ENCODE assay signal across 8 cellular contexts in genomic region chr2:87439600-87440183, GRCh38.
A peak's percentile ranks its signal among the peaks of the same experiment; 100 is the strongest.
DNase-seq lines count a peak whose midpoint lies in the region; ATAC-seq, FAIRE-seq and TF ChIP-seq lines count a peak whose summit lies in the region.
"Not testable (repeated sequence)": the region's sequence is repeated elsewhere in the genome, so short reads cannot be mapped to it uniquely, and the experiment has no call there.

No MANE protein-coding gene starts in this region.

- TF ChIP-seq CTCF in AG10803 (conservative IDR thresholded peaks at IDR 0.05; ENCODE audit: low read length) (0 out of 2 replicates have a peak, but pooled peaks have one; percentile 3), epithelial cell of proximal tubule (conservative IDR thresholded peaks at IDR 0.05; ENCODE audit: low read depth, low read length) (peak; percentile 3)
- TF ChIP-seq CTCF in GM23338 (conservative IDR thresholded peaks at IDR 0.05; ENCODE audit: low read depth in 2 of 2); SK-N-SH (IDR thresholded peaks at IDR 0.05); GM12878 (IDR thresholded peaks at IDR 0.05 in 2 of 3, conservative IDR thresholded peaks at IDR 0.05 in 1 of 3; ENCODE audit: control insufficient read depth in 2 of 3, extremely low read depth in 1 of 3, insufficient read depth in 1 of 3, low read depth in 3 of 3, low read length in 3 of 3); right lobe of liver (IDR thresholded peaks at IDR 0.05); omental fat pad (IDR thresholded peaks at IDR 0.05): not testable (repeated sequence)

- FAIRE-seq in GM12878 (lab: Jason Lieb, UNC): not testable (repeated sequence)

- not testable (repeated sequence) for TF ChIP-seq POLR2A in GM12878 (IDR thresholded peaks at IDR 0.05; ENCODE audit: low read depth, low read length); right lobe of liver (IDR thresholded peaks at IDR 0.05)

- CTCF ChIA-PET in SK-N-SH (lab: Yijun Ruan, JAX); GM12878 (lab: Yijun Ruan, JAX): not testable (repeated sequence)

- not testable (repeated sequence) for H4K20me1 ChIP-seq in GM23338 (replicated peaks; ENCODE audit: insufficient read depth); SK-N-SH (ENCODE audit: insufficient read depth); GM12878 (ENCODE audit: control insufficient read depth, insufficient read depth)

- RAD21 ChIA-PET in GM12878 (lab: Charles Lee; ENCODE audit: unreplicated experiment): not testable (repeated sequence)

- not testable (repeated sequence) for TF ChIP-seq EP300 in SK-N-SH (IDR thresholded peaks at IDR 0.05; ENCODE audit: borderline replicate concordance in 1 of 2, low read depth in 1 of 2, low read length in 1 of 2); GM12878 (IDR thresholded peaks at IDR 0.05; ENCODE audit: borderline replicate concordance in 1 of 2, control insufficient read depth in 1 of 2, low read depth in 2 of 2, low read length in 2 of 2)

- H3K79me2 ChIP-seq in GM23338 (replicated peaks; ENCODE audit: insufficient read depth); SK-N-SH (ENCODE audit: insufficient read depth); GM12878 (ENCODE audit: control insufficient read depth, insufficient read depth, low read length): not testable (repeated sequence)

- H2AFZ ChIP-seq in GM23338; SK-N-SH (ENCODE audit: low read depth); GM12878 (ENCODE audit: control insufficient read depth, low read depth, low read length): not testable (repeated sequence)

- 81% methylated on average over 6 of the region's 7 CpGs for WGBS in SK-N-SH (ENCODE audit: low lambda C conversion rate)
- 33% methylated on average over 7 of the region's 7 CpGs for WGBS in GM12878 (ENCODE audit: insufficient coverage, insufficient replicate concordance, low lambda C conversion rate, missing lambda C conversion rate)
- WGBS in right lobe of liver (ENCODE audit: insufficient coverage, low coverage, low lambda C conversion rate, missing lambda C conversion rate): 60% methylated on average over 2 of the region's 7 CpGs

- not testable (repeated sequence) for H3K4me1 Mint-ChIP-seq in GM23338

- H3K4me1 ChIP-seq in GM23338 (ENCODE audit: insufficient read depth); GM12878 (ENCODE audit: control insufficient read depth, insufficient read depth, low read length); right lobe of liver: not testable (repeated sequence)
- peaks cover 0 to 15% of the 10 kb centered on the region in 2 experiments; a peak in 1 of 4 replicates for H3K4me1 ChIP-seq in SK-N-SH (ENCODE audit: control insufficient read depth in 1 of 2, insufficient read depth in 2 of 2, low read depth in 1 of 2, low read length in 1 of 2)

- TF ChIP-seq RAD21 in SK-N-SH (IDR thresholded peaks at IDR 0.05; ENCODE audit: low read length): 0 out of 2 replicates have a peak, but pooled peaks have one; percentile 5
- TF ChIP-seq RAD21 in GM12878 (IDR thresholded peaks at IDR 0.05; ENCODE audit: insufficient read depth, low read depth, low read length): not testable (repeated sequence)

- not testable (repeated sequence) for H3K36me3 Mint-ChIP-seq in GM23338 (ENCODE audit: low read depth)

- not testable (repeated sequence) for DNase-seq in AG10803 (ENCODE audit: low read depth); GM23338 (ENCODE audit: low spot score); SK-N-SH; GM12878 (ENCODE audit: low read depth, low spot score); epithelial cell of proximal tubule (ENCODE audit: low read depth); right lobe of liver; omental fat pad (ENCODE audit: low spot score)
- DNase-seq in HuH-7 (ENCODE audit: low spot score): peak; percentile 10

- H3K4me2 ChIP-seq in GM23338; SK-N-SH; GM12878 (ENCODE audit: control insufficient read depth, insufficient read depth): not testable (repeated sequence)

- not testable (repeated sequence) for H3K27me3 Mint-ChIP-seq in GM23338 (ENCODE audit: insufficient read depth, low read depth, poor library complexity)

- ATAC-seq in GM23338 (peak; percentile 78), GM12878 (peak; percentile 51), right lobe of liver (peak in 3 of 4 donors; percentile 10 to 44 (median 30)), omental fat pad (ENCODE audit: low FRiP score) (peak; percentile 12)

- not testable (repeated sequence) for H3K9me2 ChIP-seq in GM23338 (ENCODE audit: insufficient read depth); SK-N-SH

- not testable (repeated sequence) for H3F3A ChIP-seq in GM23338 (replicated peaks; ENCODE audit: low read depth); SK-N-SH (replicated peaks; ENCODE audit: insufficient read depth)

- not testable (repeated sequence) for H3K27ac Mint-ChIP-seq in GM23338

- H3K9me3 ChIP-seq in SK-N-SH; GM12878 (replicated peaks; ENCODE audit: control insufficient read depth, insufficient read depth, low read length); right lobe of liver: not testable (repeated sequence)

- not testable (repeated sequence) for BruUV-seq in GM12878 (replicated peaks; lab: Mats Ljungman, UMichigan)

- in situ Hi-C loops in GM12878 (cut with MboI): not testable (repeated sequence)

- H3K36me3 ChIP-seq in GM23338 (ENCODE audit: insufficient read depth); SK-N-SH (replicated peaks in 1 of 2; ENCODE audit: control insufficient read depth in 1 of 2, insufficient read depth in 2 of 2, low read length in 1 of 2); GM12878 (ENCODE audit: control insufficient read depth in 2 of 2, insufficient read depth in 2 of 2, low read length in 1 of 2); right lobe of liver: not testable (repeated sequence)

- H3K4me3 ChIP-seq in AG10803 (ENCODE audit: low read length); GM23338; SK-N-SH (ENCODE audit: low read depth in 2 of 2, low read length in 1 of 2); GM12878; epithelial cell of proximal tubule (ENCODE audit: low read depth, low read length); right lobe of liver: not testable (repeated sequence)

- not testable (repeated sequence) for H3K9me3 Mint-ChIP-seq in GM23338

- H3K4me3 Mint-ChIP-seq in GM23338: not testable (repeated sequence)

- H3K9ac ChIP-seq in SK-N-SH; GM12878 (ENCODE audit: control insufficient read depth, insufficient read depth, low read length): not testable (repeated sequence)

- POLR2A ChIA-PET in SK-N-SH (lab: Yijun Ruan, JAX); GM12878 (lab: Charles Lee): not testable (repeated sequence)

- intact Hi-C loops in GM12878 (cut with micrococcal nuclease; ENCODE audit: unreplicated experiment); right lobe of liver (cut with DNase I): not testable (repeated sequence)

- H3K27ac ChIP-seq in GM23338 (ENCODE audit: low read depth); GM12878 (ENCODE audit: control insufficient read depth, insufficient read depth); right lobe of liver: not testable (repeated sequence)
- peak overlapping the region in 1 of 2 experiments; percentile 62; a peak in 1 of 4 replicates for H3K27ac ChIP-seq in SK-N-SH (ENCODE audit: low read depth in 2 of 2, low read length in 1 of 2)

- H3K27me3 ChIP-seq in GM23338 (ENCODE audit: insufficient read depth); SK-N-SH (ENCODE audit: insufficient read depth); GM12878 (replicated peaks in 1 of 2; ENCODE audit: control insufficient read depth in 2 of 2, insufficient read depth in 2 of 2, low read length in 1 of 2); right lobe of liver: not testable (repeated sequence)

- SMC1A ChIA-PET in GM12878 (lab: Charles Lee; ENCODE audit: uncharacterized antibody, unreplicated experiment): not testable (repeated sequence)

Comparison
In these comparisons a context has a peak if more than half of its experiments do, and no peak if none do; other contexts are left out.
1. ATAC-seq: peak in every context shown above with its lines; median percentile 78 in GM23338; 51 in GM12878; 30 in right lobe of liver; 12 in omental fat pad.